In the genomic region with DNA sequence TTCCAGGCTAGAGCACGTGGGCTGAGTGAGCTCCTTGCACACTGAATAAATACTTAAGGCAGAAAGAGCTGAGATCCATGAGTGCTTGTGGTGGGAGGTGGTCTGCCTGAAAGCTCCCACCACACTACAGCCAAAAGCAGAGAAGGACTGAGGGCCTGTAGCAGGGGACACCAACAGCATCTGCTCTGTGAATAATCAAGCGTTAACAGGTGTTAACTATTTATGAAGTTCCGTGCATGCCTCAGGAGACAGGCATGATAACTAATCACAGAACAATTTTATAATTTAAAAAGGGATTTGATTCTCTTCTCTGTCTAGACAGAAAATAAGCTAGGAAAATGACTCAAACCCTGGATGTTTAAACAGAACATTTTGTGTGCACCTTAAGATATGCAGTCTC, we compare ENCODE assay signal across 28 cellular contexts.
"Had no signal": no experiment of that assay in that cellular context is flagged by ENCODE, and none has a peak within 500 bp of the region (broad histone marks: within the 10 kb centered on the region; RNA-seq: fewer than 3 reads in every experiment).

No MANE protein-coding gene starts in this region.

- H3K27ac Mint-ChIP-seq: activated CD4-positive, alpha-beta memory T cell treated with anti-CD3 and anti-CD28 coated beads for 36 hours; activated CD4-positive, alpha-beta T cell treated with anti-CD3 and anti-CD28 coated beads for 36 hours; activated CD4-positive, alpha-beta T cell treated with anti-CD3 and anti-CD28 coated beads, Interleukin-2, amount 10 ng/mL, durations not matched to agents 24 days and 14 days; activated CD8-positive, alpha-beta memory T cell treated with anti-CD3 and anti-CD28 coated beads, Interleukin-2, amount 10 ng/mL, durations not matched to agents 7 days and 5 days; activated CD8-positive, alpha-beta T cell treated with anti-CD3 and anti-CD28 coated beads, Interleukin-2, amount 10 ng/mL, durations not matched to agents 7 days and 5 days; activated naive CD4-positive, alpha-beta T cell treated with anti-CD3 and anti-CD28 coated beads, Interleukin-2, amount 10 ng/mL, durations not matched to agents 7 days and 5 days; activated naive CD4-positive, alpha-beta T cell treated with anti-CD3 and anti-CD28 coated beads, Interleukin-2, amount 50 U/mL, for 72 hours; activated naive CD8-positive, alpha-beta T cell treated with anti-CD3 and anti-CD28 coated beads, Interleukin-2, amount 10 ng/mL, durations not matched to agents 7 days and 5 days; activated T-helper 1 cell treated with anti-CD3 and anti-CD28 coated beads, Interleukin-12 subunit alpha, Interleukin-12 subunit beta, Interleukin-2, Interleukin-4 antibody, amounts not matched to agents 30 ng/mL and 10 ng/mL and 1 ng/mL, durations not matched to agents 14 hours and 24 hours and 36 hours; activated T-helper 2 cell treated with anti-CD3 and anti-CD28 coated beads, Interferon-gamma antibody, Interleukin-2, Interleukin-4, amounts not matched to agents 10 μg/mL and 5 μg/mL and 100 μg/mL, durations not matched to agents 14 hours and 24 hours and 36 hours had no signal

- H3K9me3 ChIP-seq: body of pancreas, colonic mucosa had no signal

- H3K4me3 ChIP-seq: body of pancreas, colonic mucosa had no signal

- H3K4me1 Mint-ChIP-seq: activated CD4-positive, alpha-beta T cell treated with anti-CD3 and anti-CD28 coated beads for 36 hours; activated CD4-positive, alpha-beta T cell treated with anti-CD3 and anti-CD28 coated beads, Interleukin-2, amount 10 ng/mL, durations not matched to agents 24 days and 14 days; activated CD8-positive, alpha-beta memory T cell treated with anti-CD3 and anti-CD28 coated beads, Interleukin-2, amount 10 ng/mL, durations not matched to agents 7 days and 5 days; activated naive CD4-positive, alpha-beta T cell treated with anti-CD3 and anti-CD28 coated beads, Interleukin-2, amount 10 ng/mL, durations not matched to agents 7 days and 5 days; activated naive CD8-positive, alpha-beta T cell treated with anti-CD3 and anti-CD28 coated beads, Interleukin-2, amount 10 ng/mL, durations not matched to agents 7 days and 5 days had no signal

- H3K9me3 Mint-ChIP-seq: activated CD4-positive, alpha-beta memory T cell treated with anti-CD3 and anti-CD28 coated beads for 36 hours; activated CD4-positive, alpha-beta T cell treated with anti-CD3 and anti-CD28 coated beads, Interleukin-2, amount 10 ng/mL, durations not matched to agents 24 days and 14 days; activated naive CD4-positive, alpha-beta T cell treated with anti-CD3 and anti-CD28 coated beads, Interleukin-2, amount 10 ng/mL, durations not matched to agents 7 days and 5 days; activated naive CD4-positive, alpha-beta T cell treated with anti-CD3 and anti-CD28 coated beads, Interleukin-2, amount 50 U/mL, for 72 hours; activated naive CD8-positive, alpha-beta T cell treated with anti-CD3 and anti-CD28 coated beads, Interleukin-2, amount 10 ng/mL, durations not matched to agents 7 days and 5 days; activated T-helper 1 cell treated with anti-CD3 and anti-CD28 coated beads, Interleukin-12 subunit alpha, Interleukin-12 subunit beta, Interleukin-2, Interleukin-4 antibody, amounts not matched to agents 30 ng/mL and 10 ng/mL and 1 ng/mL, durations not matched to agents 14 hours and 24 hours and 36 hours; activated T-helper 2 cell treated with anti-CD3 and anti-CD28 coated beads, Interferon-gamma antibody, Interleukin-2, Interleukin-4, amounts not matched to agents 10 μg/mL and 5 μg/mL and 100 μg/mL, durations not matched to agents 14 hours and 24 hours and 36 hours had no signal

- H3K4me1 ChIP-seq: body of pancreas, colonic mucosa had no signal

- FAIRE-seq: endometrium, endothelial cell of umbilical vein, frontal cortex had no signal

- H3K4me3 Mint-ChIP-seq: activated CD4-positive, alpha-beta memory T cell treated with anti-CD3 and anti-CD28 coated beads for 36 hours; activated CD4-positive, alpha-beta T cell treated with anti-CD3 and anti-CD28 coated beads for 36 hours; activated CD4-positive, alpha-beta T cell treated with anti-CD3 and anti-CD28 coated beads, Interleukin-2, amount 10 ng/mL, durations not matched to agents 24 days and 14 days; activated CD8-positive, alpha-beta memory T cell treated with anti-CD3 and anti-CD28 coated beads, Interleukin-2, amount 10 ng/mL, durations not matched to agents 7 days and 5 days; activated CD8-positive, alpha-beta T cell treated with anti-CD3 and anti-CD28 coated beads, Interleukin-2, amount 10 ng/mL, durations not matched to agents 7 days and 5 days; activated naive CD4-positive, alpha-beta T cell treated with anti-CD3 and anti-CD28 coated beads, Interleukin-2, amount 10 ng/mL, durations not matched to agents 7 days and 5 days; activated naive CD8-positive, alpha-beta T cell treated with anti-CD3 and anti-CD28 coated beads, Interleukin-2, amount 10 ng/mL, durations not matched to agents 7 days and 5 days; activated T-helper 1 cell treated with anti-CD3 and anti-CD28 coated beads, Interleukin-12 subunit alpha, Interleukin-12 subunit beta, Interleukin-2, Interleukin-4 antibody, amounts not matched to agents 30 ng/mL and 10 ng/mL and 1 ng/mL, durations not matched to agents 14 hours and 24 hours and 36 hours had no signal

- H3K36me3 Mint-ChIP-seq: activated CD4-positive, alpha-beta memory T cell treated with anti-CD3 and anti-CD28 coated beads for 36 hours; activated CD8-positive, alpha-beta memory T cell treated with anti-CD3 and anti-CD28 coated beads, Interleukin-2, amount 10 ng/mL, durations not matched to agents 7 days and 5 days; activated naive CD4-positive, alpha-beta T cell treated with anti-CD3 and anti-CD28 coated beads, Interleukin-2, amount 10 ng/mL, durations not matched to agents 7 days and 5 days; activated naive CD4-positive, alpha-beta T cell treated with anti-CD3 and anti-CD28 coated beads, Interleukin-2, amount 50 U/mL, for 72 hours; activated naive CD8-positive, alpha-beta T cell treated with anti-CD3 and anti-CD28 coated beads, Interleukin-2, amount 10 ng/mL, durations not matched to agents 7 days and 5 days had no signal

- H3K27ac ChIP-seq: body of pancreas, colonic mucosa, epithelial cell of prostate had no signal

- H3K36me3 ChIP-seq: colonic mucosa had no signal

- H3K27me3 ChIP-seq: body of pancreas, colonic mucosa had no signal

- DNase-seq: activated CD4-positive, alpha-beta memory T cell treated with anti-CD3 and anti-CD28 coated beads for 36 hours; activated CD4-positive, alpha-beta T cell treated with anti-CD3 and anti-CD28 coated beads for 36 hours; activated CD4-positive, alpha-beta T cell treated with anti-CD3 and anti-CD28 coated beads, Interleukin-2, amount 10 ng/mL, durations not matched to agents 24 days and 14 days; activated CD4-positive, CD25-positive, alpha-beta regulatory T cell; activated CD4-positive, CD25-positive, alpha-beta regulatory T cell treated with anti-CD3 and anti-CD28 coated beads, Interleukin-2, amount 50 U/mL, for 72 hours; activated CD8-positive, alpha-beta memory T cell treated with anti-CD3 and anti-CD28 coated beads, Interleukin-2, amount 10 ng/mL, durations not matched to agents 7 days and 5 days; activated CD8-positive, alpha-beta memory T cell treated with anti-CD3 and anti-CD28 coated beads, Interleukin-2, amount 50 U/mL, for 4 hours; activated CD8-positive, alpha-beta T cell treated with anti-CD3 and anti-CD28 coated beads, Interleukin-2, amount 10 ng/mL, durations not matched to agents 7 days and 5 days; activated effector memory CD4-positive, alpha-beta T cell treated with anti-CD3 and anti-CD28 coated beads, Interleukin-2, amount 50 U/mL, for 16 hours; activated naive CD4-positive, alpha-beta T cell treated with anti-CD3 and anti-CD28 coated beads, Interleukin-2, amount 10 ng/mL, durations not matched to agents 7 days and 5 days; activated naive CD8-positive, alpha-beta T cell treated with anti-CD3 and anti-CD28 coated beads, Interleukin-2, amount 10 ng/mL, durations not matched to agents 7 days and 5 days; activated T-cell treated with anti-CD3 and anti-CD28 coated beads, Interleukin-2, amount 50 U/mL, for 1 hour; activated T-cell treated with anti-CD3 and anti-CD28 coated beads, Interleukin-2, amount 50 U/mL, for 48 hours; body of pancreas; caudate nucleus; cerebellar nuclear complex; colonic mucosa; effector CD8-positive, alpha-beta T cell; foreskin fibroblast; glutamatergic neuron; T-helper 2 cell had no signal
